1 cellular context compared by ENCODE assay signal in the genomic region with DNA sequence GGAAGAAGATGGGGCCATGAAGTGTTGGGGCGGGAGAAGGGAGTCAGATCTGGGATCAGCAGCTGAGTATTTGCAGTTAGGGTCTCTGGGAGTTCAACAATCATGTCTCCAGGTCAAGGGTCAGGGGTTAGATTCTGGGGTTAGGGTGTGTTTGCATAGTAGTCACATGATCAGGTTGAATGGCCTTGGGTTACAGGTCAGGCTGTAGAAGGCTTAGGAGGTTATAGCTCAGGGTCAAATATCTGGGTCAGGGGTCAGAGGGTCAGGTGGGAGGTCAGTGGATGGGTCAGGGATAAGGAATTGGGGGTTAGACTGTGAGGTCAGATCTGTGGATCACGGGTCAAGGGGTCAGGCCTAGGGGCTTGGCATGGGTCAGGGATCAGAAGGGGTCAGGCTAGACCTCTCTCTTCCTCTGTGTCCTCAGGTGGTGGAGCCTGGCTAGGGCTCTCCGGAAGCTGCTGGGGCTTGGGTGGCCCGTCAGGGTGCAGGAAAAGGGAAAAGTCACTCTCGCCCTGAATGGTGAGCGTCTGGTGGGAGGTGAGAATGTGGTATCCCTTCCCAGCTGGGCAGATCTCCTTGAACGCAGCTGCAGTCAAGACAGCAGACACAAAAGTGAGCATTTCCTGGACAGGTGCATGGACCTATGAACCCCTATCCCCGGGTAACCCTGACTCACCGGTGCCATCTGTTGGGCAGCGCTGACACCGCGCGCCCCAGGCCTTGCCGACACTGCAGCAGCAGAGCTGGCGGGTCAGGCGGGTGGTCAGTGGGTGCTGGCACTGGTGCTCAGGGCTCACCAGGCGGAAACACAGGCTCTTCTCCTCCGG.
TF ChIP-seq lines count a peak whose summit lies in the region.

No MANE protein-coding gene starts in this region.

TF ChIP-seq in HepG2, 621 proteins besides CTCF, POLR2A, EP300 and RAD21 (continues in another document):
- no peak for TF ChIP-seq SUZ12 (IDR thresholded peaks at IDR 0.05; ENCODE audit: low read depth, low read length)
- no peak for TF ChIP-seq MEF2D (CRISPR knock-in tag; IDR thresholded peaks at IDR 0.05)
- TF ChIP-seq NFE2 (CRISPR knock-in tag; IDR thresholded peaks at IDR 0.05), result no peak
- TF ChIP-seq, protein P1, sequence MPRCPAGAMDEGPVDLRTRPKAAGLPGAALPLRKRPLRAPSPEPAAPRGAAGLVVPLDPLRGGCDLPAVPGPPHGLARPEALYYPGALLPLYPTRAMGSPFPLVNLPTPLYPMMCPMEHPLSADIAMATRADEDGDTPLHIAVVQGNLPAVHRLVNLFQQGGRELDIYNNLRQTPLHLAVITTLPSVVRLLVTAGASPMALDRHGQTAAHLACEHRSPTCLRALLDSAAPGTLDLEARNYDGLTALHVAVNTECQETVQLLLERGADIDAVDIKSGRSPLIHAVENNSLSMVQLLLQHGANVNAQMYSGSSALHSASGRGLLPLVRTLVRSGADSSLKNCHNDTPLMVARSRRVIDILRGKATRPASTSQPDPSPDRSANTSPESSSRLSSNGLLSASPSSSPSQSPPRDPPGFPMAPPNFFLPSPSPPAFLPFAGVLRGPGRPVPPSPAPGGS (CRISPR knock-in tag; IDR thresholded peaks at IDR 0.05), result no peak
- TF ChIP-seq TRIM24 (CRISPR knock-in tag; IDR thresholded peaks at IDR 0.05), result no peak
- peak; percentile 95 to 98 for TF ChIP-seq NR2F1 (CRISPR knock-in tag; IDR thresholded peaks at IDR 0.05)
- TF ChIP-seq SKI (IDR thresholded peaks at IDR 0.05; ENCODE audit: partially characterized antibody), result peak; percentile 50
- TF ChIP-seq ATRX (CRISPR knock-in tag; IDR thresholded peaks at IDR 0.05; ENCODE audit: borderline replicate concordance), result no peak
- peak; percentile 25; the same call in 1 of the 2 replicates for TF ChIP-seq ZBTB34 (CRISPR knock-in tag; IDR thresholded peaks at IDR 0.05)
- TF ChIP-seq GPBP1L1 (CRISPR knock-in tag; IDR thresholded peaks at IDR 0.05), result no peak
- TF ChIP-seq HNF4A (CRISPR knock-in tag; IDR thresholded peaks at IDR 0.05), result peak; percentile 84
- no peak for TF ChIP-seq MEIS2 (CRISPR knock-in tag; IDR thresholded peaks at IDR 0.05)
- TF ChIP-seq, protein P2, sequence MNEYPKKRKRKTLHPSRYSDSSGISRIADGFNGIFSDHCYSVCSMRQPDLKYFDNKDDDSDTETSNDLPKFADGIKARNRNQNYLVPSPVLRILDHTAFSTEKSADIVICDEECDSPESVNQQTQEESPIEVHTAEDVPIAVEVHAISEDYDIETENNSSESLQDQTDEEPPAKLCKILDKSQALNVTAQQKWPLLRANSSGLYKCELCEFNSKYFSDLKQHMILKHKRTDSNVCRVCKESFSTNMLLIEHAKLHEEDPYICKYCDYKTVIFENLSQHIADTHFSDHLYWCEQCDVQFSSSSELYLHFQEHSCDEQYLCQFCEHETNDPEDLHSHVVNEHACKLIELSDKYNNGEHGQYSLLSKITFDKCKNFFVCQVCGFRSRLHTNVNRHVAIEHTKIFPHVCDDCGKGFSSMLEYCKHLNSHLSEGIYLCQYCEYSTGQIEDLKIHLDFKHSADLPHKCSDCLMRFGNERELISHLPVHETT (CRISPR knock-in tag; conservative IDR thresholded peaks at IDR 0.05), result no peak
- no peak for TF ChIP-seq ZNF616 (CRISPR knock-in tag; IDR thresholded peaks at IDR 0.05; ENCODE audit: low read depth)
- peak; percentile 48; the same call in 1 of the 2 replicates for TF ChIP-seq ZFP91 (CRISPR knock-in tag; IDR thresholded peaks at IDR 0.05; ENCODE audit: borderline replicate concordance)
- TF ChIP-seq ZNF317 (CRISPR knock-in tag; IDR thresholded peaks at IDR 0.05), result no peak
- TF ChIP-seq REXO4 (CRISPR knock-in tag; IDR thresholded peaks at IDR 0.05; ENCODE audit: borderline replicate concordance), result 0 out of 2 replicates have a peak, but pooled peaks have one; percentile 10
- no peak for TF ChIP-seq MBNL3 (CRISPR knock-in tag; conservative IDR thresholded peaks at IDR 0.05)
- no peak for TF ChIP-seq ZBTB20 (CRISPR knock-in tag; IDR thresholded peaks at IDR 0.05; ENCODE audit: borderline replicate concordance, low read depth)
- no peak for TF ChIP-seq TRIM22 (IDR thresholded peaks at IDR 0.05)
- TF ChIP-seq ZBTB7B (CRISPR knock-in tag; IDR thresholded peaks at IDR 0.05), result 0 out of 2 replicates have a peak, but pooled peaks have one; percentile 11
- TF ChIP-seq DNMT3B (CRISPR knock-in tag; conservative IDR thresholded peaks at IDR 0.05), result no peak
- no peak for TF ChIP-seq TBL1XR1 (IDR thresholded peaks at IDR 0.05; ENCODE audit: borderline replicate concordance, low read length, partially characterized antibody)
- no peak for TF ChIP-seq GZF1 (CRISPR knock-in tag; IDR thresholded peaks at IDR 0.05)
- TF ChIP-seq, protein P3, sequence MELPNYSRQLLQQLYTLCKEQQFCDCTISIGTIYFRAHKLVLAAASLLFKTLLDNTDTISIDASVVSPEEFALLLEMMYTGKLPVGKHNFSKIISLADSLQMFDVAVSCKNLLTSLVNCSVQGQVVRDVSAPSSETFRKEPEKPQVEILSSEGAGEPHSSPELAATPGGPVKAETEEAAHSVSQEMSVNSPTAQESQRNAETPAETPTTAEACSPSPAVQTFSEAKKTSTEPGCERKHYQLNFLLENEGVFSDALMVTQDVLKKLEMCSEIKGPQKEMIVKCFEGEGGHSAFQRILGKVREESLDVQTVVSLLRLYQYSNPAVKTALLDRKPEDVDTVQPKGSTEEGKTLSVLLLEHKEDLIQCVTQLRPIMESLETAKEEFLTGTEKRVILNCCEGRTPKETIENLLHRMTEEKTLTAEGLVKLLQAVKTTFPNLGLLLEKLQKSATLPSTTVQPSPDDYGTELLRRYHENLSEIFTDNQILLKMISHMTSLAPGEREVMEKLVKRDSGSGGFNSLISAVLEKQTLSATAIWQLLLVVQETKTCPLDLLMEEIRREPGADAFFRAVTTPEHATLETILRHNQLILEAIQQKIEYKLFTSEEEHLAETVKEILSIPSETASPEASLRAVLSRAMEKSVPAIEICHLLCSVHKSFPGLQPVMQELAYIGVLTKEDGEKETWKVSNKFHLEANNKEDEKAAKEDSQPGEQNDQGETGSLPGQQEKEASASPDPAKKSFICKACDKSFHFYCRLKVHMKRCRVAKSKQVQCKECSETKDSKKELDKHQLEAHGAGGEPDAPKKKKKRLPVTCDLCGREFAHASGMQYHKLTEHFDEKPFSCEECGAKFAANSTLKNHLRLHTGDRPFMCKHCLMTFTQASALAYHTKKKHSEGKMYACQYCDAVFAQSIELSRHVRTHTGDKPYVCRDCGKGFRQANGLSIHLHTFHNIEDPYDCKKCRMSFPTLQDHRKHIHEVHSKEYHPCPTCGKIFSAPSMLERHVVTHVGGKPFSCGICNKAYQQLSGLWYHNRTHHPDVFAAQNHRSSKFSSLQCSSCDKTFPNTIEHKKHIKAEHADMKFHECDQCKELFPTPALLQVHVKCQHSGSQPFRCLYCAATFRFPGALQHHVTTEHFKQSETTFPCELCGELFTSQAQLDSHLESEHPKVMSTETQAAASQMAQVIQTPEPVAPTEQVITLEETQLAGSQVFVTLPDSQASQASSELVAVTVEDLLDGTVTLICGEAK (IDR thresholded peaks at IDR 0.05), result no peak
- TF ChIP-seq, protein P3 (CRISPR knock-in tag; IDR thresholded peaks at IDR 0.05), result no peak
- TF ChIP-seq, protein P4, sequence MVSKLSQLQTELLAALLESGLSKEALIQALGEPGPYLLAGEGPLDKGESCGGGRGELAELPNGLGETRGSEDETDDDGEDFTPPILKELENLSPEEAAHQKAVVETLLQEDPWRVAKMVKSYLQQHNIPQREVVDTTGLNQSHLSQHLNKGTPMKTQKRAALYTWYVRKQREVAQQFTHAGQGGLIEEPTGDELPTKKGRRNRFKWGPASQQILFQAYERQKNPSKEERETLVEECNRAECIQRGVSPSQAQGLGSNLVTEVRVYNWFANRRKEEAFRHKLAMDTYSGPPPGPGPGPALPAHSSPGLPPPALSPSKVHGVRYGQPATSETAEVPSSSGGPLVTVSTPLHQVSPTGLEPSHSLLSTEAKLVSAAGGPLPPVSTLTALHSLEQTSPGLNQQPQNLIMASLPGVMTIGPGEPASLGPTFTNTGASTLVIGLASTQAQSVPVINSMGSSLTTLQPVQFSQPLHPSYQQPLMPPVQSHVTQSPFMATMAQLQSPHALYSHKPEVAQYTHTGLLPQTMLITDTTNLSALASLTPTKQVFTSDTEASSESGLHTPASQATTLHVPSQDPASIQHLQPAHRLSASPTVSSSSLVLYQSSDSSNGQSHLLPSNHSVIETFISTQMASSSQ (IDR thresholded peaks at IDR 0.05; ENCODE audit: low read depth), result no peak
- TF ChIP-seq, protein P4 (CRISPR knock-in tag; IDR thresholded peaks at IDR 0.05; ENCODE audit: borderline replicate concordance), result no peak
- TF ChIP-seq DNMT1 (CRISPR knock-in tag; IDR thresholded peaks at IDR 0.05), result no peak
